In genomic region chr1:167638064-167638463, GRCh38 we compare ENCODE assay signal across 16 cellular contexts. TPM values are rescaled to one million over a fixed set of nuclear protein-coding genes. Genes with fewer than 3 reads are reported as not detected.
DNase-seq lines count a peak whose midpoint lies in the region; ATAC-seq and TF ChIP-seq lines count a peak whose summit lies in the region.
"Had no signal": no experiment of that assay in that cellular context is flagged by ENCODE, and none has a peak within 500 bp of the region (broad histone marks: within the 10 kb centered on the region; RNA-seq: fewer than 3 reads in every experiment).

No MANE protein-coding gene starts in this region.

- TF ChIP-seq EP300 in tibial nerve (IDR thresholded peaks at IDR 0.05), result no peak

- CTCF ChIA-PET in HEK293 (lab: Yijun Ruan, JAX), result interaction anchor here (1.5 kb wide), 1 partner anchor 49 kb away, joined by 4 read pairs; no protein-coding TSS in a partner anchor

- no peaks in the 10 kb centered on the region for H3K27me3 ChIP-seq in neutrophil
- H3K27me3 ChIP-seq in tibial nerve, result no peaks in the 10 kb centered on the region

- no peak for TF ChIP-seq POLR2A in tibial nerve (IDR thresholded peaks at IDR 0.05)

- H3K36me3 Mint-ChIP-seq in activated CD4-positive, alpha-beta T cell treated with anti-CD3 and anti-CD28 coated beads, Interleukin-2, amount 10 ng/mL, durations not matched to agents 24 days and 14 days (ENCODE audit: low read depth), result peaks cover 61% of the 10 kb centered on the region
- H3K36me3 Mint-ChIP-seq in activated naive CD8-positive, alpha-beta T cell treated with anti-CD3 and anti-CD28 coated beads, Interleukin-2, amount 10 ng/mL, durations not matched to agents 7 days and 5 days, result peaks cover 41% of the 10 kb centered on the region

- in situ Hi-C loops in GM13977 (cut with MboI; ENCODE audit: low pct_unique_long_range_greater_than_20kb, low sequenced_read_pairs, unreplicated experiment), result no loop called here

- no peak for DNase-seq in activated CD4-positive, alpha-beta T cell treated with anti-CD3 and anti-CD28 coated beads, Interleukin-2, amount 10 ng/mL, durations not matched to agents 24 days and 14 days
- DNase-seq in activated CD4-positive, alpha-beta T cell treated with anti-CD3 and anti-CD28 coated beads, Interleukin-2, amount 50 U/mL, for 1 hour, result no peak
- DNase-seq in activated naive CD8-positive, alpha-beta T cell treated with anti-CD3 and anti-CD28 coated beads, Interleukin-2, amount 10 ng/mL, durations not matched to agents 7 days and 5 days, result no peak
- no peak for DNase-seq in tibial nerve (ENCODE audit: low spot score in 2 of 2)
- no peak for DNase-seq in GM13977 (ENCODE audit: low spot score)
- DNase-seq: Caco-2, HFFc6, NCI-H1436 treated with DMSO at 0.1 percent for 48 hours, NCI-H446, SK-N-SH, WERI-Rb-1 had no signal

- H3K36me3 ChIP-seq in HEK293 (ENCODE audit: control insufficient read depth in 2 of 2, insufficient read depth in 1 of 2, low read length in 2 of 2) (no peaks in the 10 kb centered on the region), neutrophil (peaks cover 78% of the 10 kb centered on the region), tibial nerve (no peaks in the 10 kb centered on the region)
- H3K36me3 ChIP-seq: WERI-Rb-1 had no signal

- no peaks in the 10 kb centered on the region for H3K9me3 ChIP-seq in HEK293 (ENCODE audit: control insufficient read depth, insufficient read depth, low read depth, low read length)
- H3K9me3 ChIP-seq in neutrophil, result no peaks in the 10 kb centered on the region
- H3K9me3 ChIP-seq in tibial nerve, result no peaks in the 10 kb centered on the region
- H3K9me3 ChIP-seq: Caco-2, psoas muscle, SK-N-SH had no signal

- no peak for ATAC-seq in activated naive CD8-positive, alpha-beta T cell treated with anti-CD3 and anti-CD28 coated beads, Interleukin-2, amount 10 ng/mL, durations not matched to agents 7 days and 5 days (ENCODE audit: low read depth)
- no peak for ATAC-seq in GM19397 (IDR thresholded peaks at IDR 0.05; ENCODE audit: unreplicated experiment)

- H3K4me1 Mint-ChIP-seq in activated CD4-positive, alpha-beta T cell treated with anti-CD3 and anti-CD28 coated beads, Interleukin-2, amount 10 ng/mL, durations not matched to agents 24 days and 14 days, result peaks cover 70% of the 10 kb centered on the region
- peaks cover 65% of the 10 kb centered on the region for H3K4me1 Mint-ChIP-seq in activated naive CD8-positive, alpha-beta T cell treated with anti-CD3 and anti-CD28 coated beads, Interleukin-2, amount 10 ng/mL, durations not matched to agents 7 days and 5 days

- POLR2A ChIA-PET in HEK293 (lab: Yijun Ruan, JAX), result no interaction called here
- POLR2A ChIA-PET in activated naive CD8-positive, alpha-beta T cell treated with anti-CD3 and anti-CD28 coated beads, Interleukin-2, amount 10 ng/mL, durations not matched to agents 7 days and 5 days (lab: Charles Lee), result interaction anchor here (1.0 to 5.0 kb wide), 3 partner anchors 10 to 37 kb away, joined by 3 to 42 read pairs (median 21); no protein-coding TSS in a partner anchor

- TF ChIP-seq CTCF in HEK293 (tag by site-specific recombination; IDR thresholded peaks at IDR 0.05), result no peak
- TF ChIP-seq CTCF in neutrophil (IDR thresholded peaks at IDR 0.05), result no peak
- TF ChIP-seq CTCF in tibial nerve (IDR thresholded peaks at IDR 0.05), result no peak
- TF ChIP-seq CTCF in GM13977 (IDR thresholded peaks at IDR 0.05; ENCODE audit: extremely low read depth, insufficient read depth, missing control alignments), result no peak

- no peak overlapping the region for H3K4me3 ChIP-seq in HEK293 (ENCODE audit: low read depth, low read length)
- peak overlapping the region in 1 of 2 experiments; percentile 43 for H3K4me3 ChIP-seq in neutrophil (ENCODE audit: low read depth in 1 of 2, low read length in 1 of 2)
- H3K4me3 ChIP-seq in tibial nerve, result no peak overlapping the region
- H3K4me3 ChIP-seq: dorsolateral prefrontal cortex, psoas muscle had no signal

- H3K27ac ChIP-seq in HEK293 (ENCODE audit: extremely low read depth, low read depth, low read length) (no peak overlapping the region), neutrophil (peak overlapping the region; percentile 99), tibial nerve (no peak overlapping the region)
- H3K27ac ChIP-seq: WERI-Rb-1 had no signal

- intact Hi-C loops in activated CD4-positive, alpha-beta T cell treated with anti-CD3 and anti-CD28 coated beads, Interleukin-2, amount 10 ng/mL, durations not matched to agents 24 days and 14 days (cut with micrococcal nuclease), result no loop called here

- no peaks in the 10 kb centered on the region for H3K9me3 Mint-ChIP-seq in activated CD4-positive, alpha-beta T cell treated with anti-CD3 and anti-CD28 coated beads, Interleukin-2, amount 10 ng/mL, durations not matched to agents 24 days and 14 days
- no peaks in the 10 kb centered on the region for H3K9me3 Mint-ChIP-seq in activated naive CD8-positive, alpha-beta T cell treated with anti-CD3 and anti-CD28 coated beads, Interleukin-2, amount 10 ng/mL, durations not matched to agents 7 days and 5 days
- H3K9me3 Mint-ChIP-seq: HFFc6 had no signal

- H3K27me3 Mint-ChIP-seq in activated CD4-positive, alpha-beta T cell treated with anti-CD3 and anti-CD28 coated beads, Interleukin-2, amount 10 ng/mL, durations not matched to agents 24 days and 14 days, result no peaks in the 10 kb centered on the region
- no peaks in the 10 kb centered on the region for H3K27me3 Mint-ChIP-seq in activated naive CD8-positive, alpha-beta T cell treated with anti-CD3 and anti-CD28 coated beads, Interleukin-2, amount 10 ng/mL, durations not matched to agents 7 days and 5 days

- WGBS in tibial nerve, 2 donors, result 69% methylated on average over 5 of the region's 5 CpGs

- peak overlapping the region; percentile 91 for H3K27ac Mint-ChIP-seq in activated CD4-positive, alpha-beta T cell treated with anti-CD3 and anti-CD28 coated beads, Interleukin-2, amount 10 ng/mL, durations not matched to agents 24 days and 14 days
- H3K27ac Mint-ChIP-seq in activated naive CD8-positive, alpha-beta T cell treated with anti-CD3 and anti-CD28 coated beads, Interleukin-2, amount 10 ng/mL, durations not matched to agents 7 days and 5 days, result peak overlapping the region; percentile 84
- H3K27ac Mint-ChIP-seq: HFFc6 had no signal

- H3K4me1 ChIP-seq in HEK293 (ENCODE audit: control insufficient read depth, insufficient read depth, low read length), result no peaks in the 10 kb centered on the region
- H3K4me1 ChIP-seq in neutrophil (ENCODE audit: control insufficient read depth in 1 of 2, insufficient read depth in 1 of 2, low read depth in 1 of 2, low read length in 1 of 2), result peaks cover 69 to 82% of the 10 kb centered on the region in 2 experiments
- peaks cover 0 to 21% (median 8%) of the 10 kb centered on the region in 4 donors for H3K4me1 ChIP-seq in tibial nerve
- H3K4me1 ChIP-seq: Caco-2 had no signal

- H3K4me3 Mint-ChIP-seq in activated CD4-positive, alpha-beta T cell treated with anti-CD3 and anti-CD28 coated beads, Interleukin-2, amount 10 ng/mL, durations not matched to agents 24 days and 14 days, result peak overlapping the region; percentile 70
- peak overlapping the region; percentile 66 for H3K4me3 Mint-ChIP-seq in activated naive CD8-positive, alpha-beta T cell treated with anti-CD3 and anti-CD28 coated beads, Interleukin-2, amount 10 ng/mL, durations not matched to agents 7 days and 5 days
- H3K4me3 Mint-ChIP-seq: HFFc6 had no signal

TF ChIP-seq in HEK293, 187 proteins besides CTCF, POLR2A, EP300 and RAD21:
- TF ChIP-seq ZNF48 (tag by site-specific recombination; IDR thresholded peaks at IDR 0.05) (no peak), SCRT2 (tag by site-specific recombination; IDR thresholded peaks at IDR 0.05) (peak; percentile 70; the same call in 1 of the 2 replicates), MYNN (tag by site-specific recombination; IDR thresholded peaks at IDR 0.05; ENCODE audit: borderline replicate concordance) (no peak), ZSCAN18 (tag by site-specific recombination; IDR thresholded peaks at IDR 0.05) (no peak), ZNF555 (tag by site-specific recombination; conservative IDR thresholded peaks at IDR 0.05) (no peak), ZNF324 (tag by site-specific recombination; IDR thresholded peaks at IDR 0.05) (no peak), TRIM28 (IDR thresholded peaks at IDR 0.05; ENCODE audit: borderline replicate concordance, low read length) (no peak), ZNF175 (tag by site-specific recombination; IDR thresholded peaks at IDR 0.05) (no peak), ZNF837 (tag by site-specific recombination; IDR thresholded peaks at IDR 0.05) (no peak), ZNF223 (tag by site-specific recombination; IDR thresholded peaks at IDR 0.05) (no peak), ZNF561 (tag by site-specific recombination; IDR thresholded peaks at IDR 0.05; ENCODE audit: borderline replicate concordance) (no peak), SCRT1 (tag by site-specific recombination; IDR thresholded peaks at IDR 0.05; ENCODE audit: borderline replicate concordance) (peak; percentile 36; the same call in 1 of the 2 replicates)

RNA-seq across cellular contexts. Expression of gene RCSD1, which starts 8.0 kb away (rescaled TPM):
- total RNA-seq in activated CD4-positive, alpha-beta T cell treated with anti-CD3 and anti-CD28 coated beads, Interleukin-2, amount 10 ng/mL, durations not matched to agents 24 days and 14 days, result 74.7 and 81.0 TPM in 2 replicates
- total RNA-seq in activated naive CD8-positive, alpha-beta T cell treated with anti-CD3 and anti-CD28 coated beads, Interleukin-2, amount 10 ng/mL, durations not matched to agents 7 days and 5 days, result 100 to 1,000 TPM; 131 to 133 TPM
- total RNA-seq in tibial nerve, result 10 to 100 TPM; 10.0 to 17.7 (median 12.9) TPM
- total RNA-seq: Caco-2, HFFc6 had no signal
